Comparison of ENCODE assay signal across 23 cellular contexts in the genomic region with DNA sequence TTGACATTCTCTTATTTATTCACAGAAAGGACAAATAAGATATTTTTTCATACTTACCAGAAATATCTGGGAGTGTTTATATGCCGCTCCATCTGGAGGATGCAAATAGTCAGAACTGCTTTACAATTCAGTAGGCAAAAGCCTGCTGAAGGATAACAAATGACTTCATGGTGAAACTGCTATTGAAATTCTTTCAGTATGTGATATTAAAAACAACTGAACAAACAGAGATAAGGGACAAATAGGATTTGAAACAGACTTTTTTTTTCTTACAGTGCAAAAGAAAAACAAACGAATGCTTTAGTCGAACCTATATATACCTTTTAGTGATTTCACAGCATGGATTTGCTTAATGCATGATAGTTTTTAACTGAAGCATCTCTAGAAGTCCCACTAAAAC.
"Had no signal": no experiment of that assay in that cellular context is flagged by ENCODE, and none has a peak within 500 bp of the region (broad histone marks: within the 10 kb centered on the region; RNA-seq: fewer than 3 reads in every experiment).

No MANE protein-coding gene starts in this region.

- DNase-seq: activated CD4-positive, alpha-beta T cell treated with anti-CD3 and anti-CD28 coated beads for 36 hours; activated CD4-positive, alpha-beta T cell treated with anti-CD3 and anti-CD28 coated beads, Interleukin-2, amount 50 U/mL, for 48 hours; activated T-cell treated with anti-CD3 and anti-CD28 coated beads for 4 hours; cortex of kidney; effector CD4-positive, alpha-beta T cell; foreskin melanocyte; head of caudate nucleus; kidney glomerular epithelial cell; mesenchymal stem cell; naive thymus-derived CD4-positive, alpha-beta T cell; spleen; stimulated activated CD4-positive, alpha-beta T cell treated with anti-CD3 and anti-CD28 coated beads, Interleukin-4, amount 100 ng/mL, for 4 hours; SW 1271; T-helper 2 cell; upper lobe of left lung had no signal

- H3K36me3 ChIP-seq: breast epithelium, neutrophil, SJSA1, spleen, thoracic aorta, upper lobe of left lung had no signal

- H3K36me3 Mint-ChIP-seq: naive thymus-derived CD4-positive, alpha-beta T cell; stimulated activated memory B cell treated with anti-CD40 and anti-IgM and Interleukin-4, amounts not matched to agents 10 μg/mL and 1 μg/mL and 100 μg/mL, for 72 hours had no signal

- ATAC-seq: activated CD4-positive, alpha-beta T cell treated with anti-CD3 and anti-CD28 coated beads for 36 hours; naive thymus-derived CD4-positive, alpha-beta T cell; stimulated activated memory B cell treated with anti-CD40 and anti-IgM and Interleukin-4, amounts not matched to agents 10 μg/mL and 1 μg/mL and 100 μg/mL, for 72 hours had no signal

- H3K4me3 ChIP-seq: breast epithelium, SJSA1, spleen, thoracic aorta, upper lobe of left lung had no signal

- H3K27me3 Mint-ChIP-seq: activated CD4-positive, alpha-beta T cell treated with anti-CD3 and anti-CD28 coated beads for 36 hours; naive thymus-derived CD4-positive, alpha-beta T cell; stimulated activated memory B cell treated with anti-CD40 and anti-IgM and Interleukin-4, amounts not matched to agents 10 μg/mL and 1 μg/mL and 100 μg/mL, for 72 hours had no signal

- H3K9me3 Mint-ChIP-seq: activated T-helper 1 cell treated with anti-CD3 and anti-CD28 coated beads, Interleukin-12 subunit alpha, Interleukin-12 subunit beta, Interleukin-2, Interleukin-4 antibody, amounts not matched to agents 30 ng/mL and 10 ng/mL and 1 ng/mL, durations not matched to agents 14 hours and 24 hours and 36 hours; stimulated activated memory B cell treated with anti-CD40 and anti-IgM and Interleukin-4, amounts not matched to agents 10 μg/mL and 1 μg/mL and 100 μg/mL, for 72 hours had no signal

- H3K27ac ChIP-seq: breast epithelium, epithelial cell of prostate, neutrophil, parathyroid adenoma, SJSA1, spleen, thoracic aorta, upper lobe of left lung had no signal

- H3K27me3 ChIP-seq: breast epithelium, neutrophil, SJSA1, spleen, upper lobe of left lung had no signal

- H3K4me1 Mint-ChIP-seq: activated CD4-positive, alpha-beta T cell treated with anti-CD3 and anti-CD28 coated beads for 36 hours; naive thymus-derived CD4-positive, alpha-beta T cell; stimulated activated memory B cell treated with anti-CD40 and anti-IgM and Interleukin-4, amounts not matched to agents 10 μg/mL and 1 μg/mL and 100 μg/mL, for 72 hours had no signal

- H3K27ac Mint-ChIP-seq: activated CD4-positive, alpha-beta T cell treated with anti-CD3 and anti-CD28 coated beads for 36 hours; activated T-helper 1 cell treated with anti-CD3 and anti-CD28 coated beads, Interleukin-12 subunit alpha, Interleukin-12 subunit beta, Interleukin-2, Interleukin-4 antibody, amounts not matched to agents 30 ng/mL and 10 ng/mL and 1 ng/mL, durations not matched to agents 14 hours and 24 hours and 36 hours; naive thymus-derived CD4-positive, alpha-beta T cell; stimulated activated memory B cell treated with anti-CD40 and anti-IgM and Interleukin-4, amounts not matched to agents 10 μg/mL and 1 μg/mL and 100 μg/mL, for 72 hours had no signal

- H3K4me3 Mint-ChIP-seq: activated CD4-positive, alpha-beta T cell treated with anti-CD3 and anti-CD28 coated beads for 36 hours; activated T-helper 1 cell treated with anti-CD3 and anti-CD28 coated beads, Interleukin-12 subunit alpha, Interleukin-12 subunit beta, Interleukin-2, Interleukin-4 antibody, amounts not matched to agents 30 ng/mL and 10 ng/mL and 1 ng/mL, durations not matched to agents 14 hours and 24 hours and 36 hours; naive thymus-derived CD4-positive, alpha-beta T cell; stimulated activated memory B cell treated with anti-CD40 and anti-IgM and Interleukin-4, amounts not matched to agents 10 μg/mL and 1 μg/mL and 100 μg/mL, for 72 hours had no signal

- H3K9me3 ChIP-seq: breast epithelium, neutrophil, SJSA1, spleen, thoracic aorta, upper lobe of left lung had no signal

- H3K4me1 ChIP-seq: breast epithelium, parathyroid adenoma, SJSA1 had no signal
